9 cellular contexts compared by ENCODE assay signal in the genomic region with DNA sequence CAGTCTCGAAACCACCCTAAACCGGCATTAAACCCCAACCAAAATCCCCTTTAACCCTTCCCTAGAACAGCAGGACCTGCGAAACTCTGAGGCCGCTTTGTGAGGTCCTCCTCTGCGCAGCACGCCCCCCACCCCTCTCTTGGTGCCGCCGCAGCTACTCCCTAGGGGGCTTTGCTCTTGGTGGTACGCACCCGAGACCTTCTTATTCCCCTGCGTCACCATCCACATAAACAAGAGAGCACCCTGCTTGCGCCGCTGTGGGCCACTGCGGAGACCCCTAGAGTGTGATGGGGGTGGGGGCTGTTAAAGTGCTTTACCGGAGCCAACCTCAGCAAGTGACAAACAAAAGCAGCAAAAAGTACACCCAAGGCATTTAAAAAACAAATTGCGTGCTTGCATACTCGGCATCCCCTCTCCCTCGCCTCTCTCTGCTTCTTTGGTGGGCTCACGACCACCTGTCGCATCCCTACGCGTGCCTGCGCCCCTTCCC. TPM values are rescaled to one million over a fixed set of nuclear protein-coding genes. Genes with fewer than 3 reads are reported as not detected.
DNase-seq lines count a peak whose midpoint lies in the region; ATAC-seq lines count a peak whose summit lies in the region.
"Had no signal": no experiment of that assay in that cellular context is flagged by ENCODE, and none has a peak within 500 bp of the region (broad histone marks: within the 10 kb centered on the region; RNA-seq: fewer than 3 reads in every experiment).

No MANE protein-coding gene starts in this region.

- peak overlapping the region; percentile 50 for H3K4me3 ChIP-seq in iPS-18a (ENCODE audit: low read length)

- H3K4me3 Mint-ChIP-seq in T-helper 1 cell treated with Interleukin-12 subunit alpha and Interleukin-12 subunit beta and Interleukin-4 antibody, amounts not matched to agents 30 μg/mL and 1 μg/mL, for 36 hours: peak overlapping the region; percentile 91
- peak overlapping the region; percentile 90 for H3K4me3 Mint-ChIP-seq in activated T-helper 2 cell treated with anti-CD3 and anti-CD28 coated beads, Interferon-gamma antibody, Interleukin-2, Interleukin-4, amounts not matched to agents 10 μg/mL and 5 μg/mL and 100 μg/mL, durations not matched to agents 14 hours and 24 hours and 36 hours (ENCODE audit: low read depth)
- H3K4me3 Mint-ChIP-seq in stimulated activated effector memory CD8-positive, alpha-beta T cell treated with anti-CD3 and anti-CD28 coated beads, Interleukin-12 subunit alpha, Interleukin-12 subunit beta, amount 100 ng/mL, for 72 hours: peak overlapping the region; percentile 83

- intact Hi-C loops in activated T-helper 2 cell treated with anti-CD3 and anti-CD28 coated beads, Interferon-gamma antibody, Interleukin-2, Interleukin-4, amounts not matched to agents 10 μg/mL and 5 μg/mL and 100 μg/mL, durations not matched to agents 14 hours and 24 hours and 36 hours (cut with micrococcal nuclease): loop anchor here (2.0 to 5.0 kb wide), 3 partner anchors 33 to 550 kb away; a partner anchor contains a TSS

- DNase-seq in T-helper 1 cell: no peak
- DNase-seq in activated T-helper 2 cell treated with anti-CD3 and anti-CD28 coated beads, Interferon-gamma antibody, Interleukin-2, Interleukin-4, amounts not matched to agents 10 μg/mL and 5 μg/mL and 100 μg/mL, durations not matched to agents 14 hours and 24 hours and 36 hours (ENCODE audit: low spot score): no peak
- peak in 1 of 2 donors; percentile 50 for DNase-seq in stimulated activated effector memory CD8-positive, alpha-beta T cell treated with anti-CD3 and anti-CD28 coated beads, Interleukin-12 subunit alpha, Interleukin-12 subunit beta, amount 100 ng/mL, for 72 hours (ENCODE audit: low spot score in 2 of 2)
- no peak for DNase-seq in cerebellar cortex (ENCODE audit: low spot score)
- DNase-seq in NCI-H524 treated with DMSO at 0.1 percent for 48 hours (lab: John Stamatoyannopoulos, UW): no peak

- H3K27ac ChIP-seq in iPS-18a (ENCODE audit: low read length): no peak overlapping the region
- H3K27ac ChIP-seq: skin epidermis had no signal

- H3K9me3 ChIP-seq in iPS-18a (ENCODE audit: control insufficient read depth, low read depth, low read length): no peaks in the 10 kb centered on the region

- H3K9ac ChIP-seq in iPS-18a (ENCODE audit: low read length): no peak overlapping the region

- ATAC-seq in stimulated activated effector memory CD8-positive, alpha-beta T cell treated with anti-CD3 and anti-CD28 coated beads, Interleukin-12 subunit alpha, Interleukin-12 subunit beta, amount 100 ng/mL, for 72 hours: no peak
- no peak for ATAC-seq in GM21367 (IDR thresholded peaks at IDR 0.05; ENCODE audit: unreplicated experiment)

- peaks cover 74% of the 10 kb centered on the region for H3K27me3 Mint-ChIP-seq in T-helper 1 cell treated with Interleukin-12 subunit alpha and Interleukin-12 subunit beta and Interleukin-4 antibody, amounts not matched to agents 30 μg/mL and 1 μg/mL, for 36 hours (ENCODE audit: low read depth)
- H3K27me3 Mint-ChIP-seq in activated T-helper 2 cell treated with anti-CD3 and anti-CD28 coated beads, Interferon-gamma antibody, Interleukin-2, Interleukin-4, amounts not matched to agents 10 μg/mL and 5 μg/mL and 100 μg/mL, durations not matched to agents 14 hours and 24 hours and 36 hours (ENCODE audit: low read depth): peaks cover 45% of the 10 kb centered on the region

- H3K27me3 ChIP-seq in iPS-18a (ENCODE audit: control insufficient read depth, insufficient read depth, low read length): peaks cover 43% of the 10 kb centered on the region

- H3K36me3 Mint-ChIP-seq in T-helper 1 cell treated with Interleukin-12 subunit alpha and Interleukin-12 subunit beta and Interleukin-4 antibody, amounts not matched to agents 30 μg/mL and 1 μg/mL, for 36 hours (ENCODE audit: low read depth): no peaks in the 10 kb centered on the region
- no peaks in the 10 kb centered on the region for H3K36me3 Mint-ChIP-seq in activated T-helper 2 cell treated with anti-CD3 and anti-CD28 coated beads, Interferon-gamma antibody, Interleukin-2, Interleukin-4, amounts not matched to agents 10 μg/mL and 5 μg/mL and 100 μg/mL, durations not matched to agents 14 hours and 24 hours and 36 hours (ENCODE audit: low read depth)
- H3K36me3 Mint-ChIP-seq in stimulated activated effector memory CD8-positive, alpha-beta T cell treated with anti-CD3 and anti-CD28 coated beads, Interleukin-12 subunit alpha, Interleukin-12 subunit beta, amount 100 ng/mL, for 72 hours: no peaks in the 10 kb centered on the region

- no peaks in the 10 kb centered on the region for H3K36me3 ChIP-seq in iPS-18a (ENCODE audit: control insufficient read depth, low read depth, low read length)

- no peak overlapping the region for H3K27ac Mint-ChIP-seq in T-helper 1 cell treated with Interleukin-12 subunit alpha and Interleukin-12 subunit beta and Interleukin-4 antibody, amounts not matched to agents 30 μg/mL and 1 μg/mL, for 36 hours
- no peak overlapping the region for H3K27ac Mint-ChIP-seq in activated T-helper 2 cell treated with anti-CD3 and anti-CD28 coated beads, Interferon-gamma antibody, Interleukin-2, Interleukin-4, amounts not matched to agents 10 μg/mL and 5 μg/mL and 100 μg/mL, durations not matched to agents 14 hours and 24 hours and 36 hours
- no peak overlapping the region for H3K27ac Mint-ChIP-seq in stimulated activated effector memory CD8-positive, alpha-beta T cell treated with anti-CD3 and anti-CD28 coated beads, Interleukin-12 subunit alpha, Interleukin-12 subunit beta, amount 100 ng/mL, for 72 hours

- no peaks in the 10 kb centered on the region for H3K9me3 Mint-ChIP-seq in T-helper 1 cell treated with Interleukin-12 subunit alpha and Interleukin-12 subunit beta and Interleukin-4 antibody, amounts not matched to agents 30 μg/mL and 1 μg/mL, for 36 hours
- H3K9me3 Mint-ChIP-seq in activated T-helper 2 cell treated with anti-CD3 and anti-CD28 coated beads, Interferon-gamma antibody, Interleukin-2, Interleukin-4, amounts not matched to agents 10 μg/mL and 5 μg/mL and 100 μg/mL, durations not matched to agents 14 hours and 24 hours and 36 hours: no peaks in the 10 kb centered on the region
- H3K9me3 Mint-ChIP-seq in stimulated activated effector memory CD8-positive, alpha-beta T cell treated with anti-CD3 and anti-CD28 coated beads, Interleukin-12 subunit alpha, Interleukin-12 subunit beta, amount 100 ng/mL, for 72 hours: no peaks in the 10 kb centered on the region

- peaks cover 3% of the 10 kb centered on the region for H3K4me1 ChIP-seq in iPS-18a (ENCODE audit: control insufficient read depth, low read depth, low read length)

- peaks cover 17% of the 10 kb centered on the region for H3K4me1 Mint-ChIP-seq in T-helper 1 cell treated with Interleukin-12 subunit alpha and Interleukin-12 subunit beta and Interleukin-4 antibody, amounts not matched to agents 30 μg/mL and 1 μg/mL, for 36 hours (ENCODE audit: low read depth)
- H3K4me1 Mint-ChIP-seq in activated T-helper 2 cell treated with anti-CD3 and anti-CD28 coated beads, Interferon-gamma antibody, Interleukin-2, Interleukin-4, amounts not matched to agents 10 μg/mL and 5 μg/mL and 100 μg/mL, durations not matched to agents 14 hours and 24 hours and 36 hours (ENCODE audit: low read depth): peaks cover 27% of the 10 kb centered on the region
- peaks cover 55% of the 10 kb centered on the region for H3K4me1 Mint-ChIP-seq in stimulated activated effector memory CD8-positive, alpha-beta T cell treated with anti-CD3 and anti-CD28 coated beads, Interleukin-12 subunit alpha, Interleukin-12 subunit beta, amount 100 ng/mL, for 72 hours

RNA-seq across cellular contexts. Expression of a gene that starts 0.5 kb away (rescaled TPM):
- 598 and 599 TPM in 2 replicates for total RNA-seq in activated T-helper 2 cell treated with anti-CD3 and anti-CD28 coated beads, Interferon-gamma antibody, Interleukin-2, Interleukin-4, amounts not matched to agents 10 μg/mL and 5 μg/mL and 100 μg/mL, durations not matched to agents 14 hours and 24 hours and 36 hours

RNA-seq across cellular contexts. Expression of a gene that starts 1.3 kb away (rescaled TPM):
- total RNA-seq in activated T-helper 2 cell treated with anti-CD3 and anti-CD28 coated beads, Interferon-gamma antibody, Interleukin-2, Interleukin-4, amounts not matched to agents 10 μg/mL and 5 μg/mL and 100 μg/mL, durations not matched to agents 14 hours and 24 hours and 36 hours: 1.7 and 1.9 TPM in 2 replicates
